17 cellular contexts compared by ENCODE assay signal in genomic region chr6:133340557-133340956, GRCh38.
DNase-seq lines count a peak whose midpoint lies in the region; ATAC-seq and TF ChIP-seq lines count a peak whose summit lies in the region.
"Had no signal": no experiment of that assay in that cellular context is flagged by ENCODE, and none has a peak within 500 bp of the region (broad histone marks: within the 10 kb centered on the region; RNA-seq: fewer than 3 reads in every experiment).

No MANE protein-coding gene starts in this region.

- peak; percentile 55 for ATAC-seq in sciatic nerve
- ATAC-seq: natural killer cell treated with Interleukin-12 subunit alpha and Interleukin-12 subunit beta and Interleukin-15 and Interleukin-18, amount 100 ng/mL, for 72 hours; Panc1; T-cell had no signal

- no peaks in the 10 kb centered on the region; the same call in 1 of the 2 replicates for H3K9me3 ChIP-seq in MG63
- H3K9me3 ChIP-seq: prostate gland had no signal

- no peak overlapping the region for H3K4me3 ChIP-seq in MG63
- no peak overlapping the region for H3K4me3 ChIP-seq in choroid plexus epithelial cell (ENCODE audit: low read depth, low read length)
- H3K4me3 ChIP-seq: prostate gland had no signal

- intact Hi-C loops in sciatic nerve (cut with DNase I), result no loop called here

- no peak for TF ChIP-seq CTCF in choroid plexus epithelial cell (conservative IDR thresholded peaks at IDR 0.05; ENCODE audit: low read depth, low read length)

- H3K36me3 ChIP-seq in MG63, result no peaks in the 10 kb centered on the region
- H3K36me3 ChIP-seq: prostate gland had no signal

- no peaks in the 10 kb centered on the region for H3K27me3 ChIP-seq in MG63

- DNase-seq in EH (ENCODE audit: low read depth) (peak; percentile 7), MG63 (peak; percentile 16), choroid plexus epithelial cell (ENCODE audit: low read depth) (peak; percentile 41), sciatic nerve (ENCODE audit: low spot score) (no peak), islet precursor cell (no peak), foreskin melanocyte (no peak), RPMI8226 (no peak)
- DNase-seq: activated CD4-positive, alpha-beta T cell treated with anti-CD3 and anti-CD28 coated beads, Interleukin-2, amount 50 U/mL, for 48 hours; activated T-cell treated with anti-CD3 and anti-CD28 coated beads, Interleukin-2, amount 50 U/mL, for 24 hours; central memory CD4-positive, alpha-beta T cell; DMS79; NCI-H2081; NCI-H774; T-cell had no signal

Comparison
In these comparisons a context has a peak if more than half of its experiments do, and no peak if none do; other contexts are left out.
1. DNase-seq: peak in EH (single experiment), MG63 (single experiment) and choroid plexus epithelial cell (single experiment); none in sciatic nerve (single experiment), islet precursor cell (single experiment), foreskin melanocyte (single experiment) and RPMI8226 (single experiment).